Comparison of ENCODE assay signal across 8 cellular contexts in the genomic region with DNA sequence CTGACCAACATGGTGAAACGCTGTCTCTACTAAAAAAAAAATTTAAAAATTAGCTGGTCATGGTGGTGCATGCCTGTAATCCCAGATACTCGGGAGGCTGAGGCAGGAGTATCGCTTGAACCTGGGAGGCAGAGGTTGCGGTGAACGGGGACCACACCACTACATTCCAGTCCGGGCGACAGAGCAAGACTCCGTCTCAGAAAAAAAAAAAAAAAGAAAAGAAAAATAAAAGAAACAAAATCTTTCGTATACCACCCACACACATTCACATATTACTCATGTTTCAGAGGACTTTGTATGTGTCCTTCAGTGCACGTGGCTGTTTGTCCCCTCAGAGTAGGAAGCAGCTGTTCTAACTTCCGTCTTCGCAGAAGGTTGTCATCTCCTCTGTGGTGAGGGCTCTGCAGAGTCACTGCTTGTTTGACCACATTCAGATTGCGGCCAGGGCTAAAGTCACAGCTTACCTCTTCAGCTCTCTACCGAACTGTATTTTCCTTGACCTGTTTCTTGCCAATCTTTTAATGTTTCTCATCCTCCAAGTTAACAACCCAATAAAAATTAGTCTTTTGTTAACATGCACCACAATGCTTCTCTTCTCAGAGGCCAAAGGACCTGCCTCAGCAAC. TPM values are rescaled to one million over a fixed set of nuclear protein-coding genes. Genes with fewer than 3 reads are reported as not detected.
DNase-seq lines count a peak whose midpoint lies in the region; ATAC-seq and TF ChIP-seq lines count a peak whose summit lies in the region.

No MANE protein-coding gene starts in this region.

- in situ Hi-C loops in GM18951 (cut with MboI; ENCODE audit: low sequenced_read_pairs, unreplicated experiment), result no loop called here

- H3K4me1 Mint-ChIP-seq in Caco-2 (ENCODE audit: low read depth, unreplicated experiment), result no peaks in the 10 kb centered on the region

- H3K4me3 ChIP-seq in Peyer's patch (no peak overlapping the region), left lung (no peak overlapping the region), Caco-2 (ENCODE audit: low read depth, low read length) (no peak overlapping the region)

- BruUV-seq in Caco-2 (replicated peaks; lab: Mats Ljungman, UMichigan), result no TSS peak

- H3K9me3 ChIP-seq in Peyer's patch (no peaks in the 10 kb centered on the region), left lung (no peaks in the 10 kb centered on the region), Caco-2 (no peaks in the 10 kb centered on the region)

- TF ChIP-seq POLR2A in GM18951 (IDR thresholded peaks at IDR 0.05; ENCODE audit: extremely low read depth, insufficient read depth, insufficient read length) (peak; percentile 38), Peyer's patch (IDR thresholded peaks at IDR 0.05) (no peak)

- CTCF ChIA-PET in Caco-2 (lab: Charles Lee), result no interaction called here

- no peak overlapping the region for H3K4me3 Mint-ChIP-seq in Caco-2 (ENCODE audit: unreplicated experiment)

- TF ChIP-seq CTCF in Peyer's patch (IDR thresholded peaks at IDR 0.05) (no peak), left lung (IDR thresholded peaks at IDR 0.05) (no peak), Caco-2 (IDR thresholded peaks at IDR 0.05; ENCODE audit: insufficient read depth in 1 of 2, low read depth in 1 of 2, low read length in 1 of 2, severe bottlenecking in 1 of 2, unreplicated experiment in 1 of 2) (no peak)

- H3K27ac ChIP-seq in Peyer's patch, result no peak overlapping the region
- H3K27ac ChIP-seq in left lung, result no peak overlapping the region

- H3K9me3 Mint-ChIP-seq in Caco-2 (ENCODE audit: unreplicated experiment), result no peaks in the 10 kb centered on the region

- no peaks in the 10 kb centered on the region for H3K27me3 Mint-ChIP-seq in Caco-2 (ENCODE audit: insufficient read depth, unreplicated experiment)

- H3K4me1 ChIP-seq in Peyer's patch (peaks cover 0 to 5% (median 0%) of the 10 kb centered on the region in 4 donors), left lung (peaks cover 5 to 7% of the 10 kb centered on the region in 2 donors), Caco-2 (no peaks in the 10 kb centered on the region)

- intact Hi-C loops in left lung (cut with DNase I), result no loop called here
- intact Hi-C loops in Caco-2 (cut with micrococcal nuclease; ENCODE audit: unreplicated experiment), result no loop called here

- ATAC-seq in HG02840 (IDR thresholded peaks at IDR 0.05; ENCODE audit: low FRiP score, unreplicated experiment) (peak; percentile 76), left lung (peak; percentile 51)

- DNase-seq in Peyer's patch (peak in 2 of 3 donors; percentile 75 to 80), left lung (peak in 1 of 2 donors; percentile 71), NCI-H69 (lab: John Stamatoyannopoulos, UW) (no peak), Caco-2 (no peak), ecto neural progenitor cell (ENCODE audit: low spot score) (no peak), NCI-H226 (no peak)

- H3K27ac Mint-ChIP-seq in Caco-2 (ENCODE audit: unreplicated experiment), result no peak overlapping the region

- no peaks in the 10 kb centered on the region for H3K27me3 ChIP-seq in Peyer's patch
- no peaks in the 10 kb centered on the region for H3K27me3 ChIP-seq in left lung
- H3K27me3 ChIP-seq in Caco-2 (replicated peaks; ENCODE audit: control insufficient read depth, insufficient read depth, low read length), result no peaks in the 10 kb centered on the region

- H3K36me3 Mint-ChIP-seq in Caco-2 (ENCODE audit: insufficient read depth, unreplicated experiment), result no peaks in the 10 kb centered on the region

- POLR2A ChIA-PET in Caco-2 (lab: Charles Lee), result no interaction called here

- H3K36me3 ChIP-seq in Peyer's patch, result no peaks in the 10 kb centered on the region
- H3K36me3 ChIP-seq in left lung, result no peaks in the 10 kb centered on the region
- no peaks in the 10 kb centered on the region for H3K36me3 ChIP-seq in Caco-2 (ENCODE audit: control insufficient read depth, insufficient read depth, low read length)

RNA-seq across cellular contexts. Expression of a gene that starts 36.6 kb away (rescaled TPM):
- total RNA-seq in Peyer's patch, result 10 to 100 TPM; 26.8 to 69.3 (median 38.8) TPM
- 10 to 100 TPM; 29.2 to 35.9 TPM for total RNA-seq in left lung
- total RNA-seq in Caco-2 (2022), result 22.8 and 24.9 TPM in 2 replicates

Comparison
In these comparisons a context has a peak if more than half of its experiments do, and no peak if none do; other contexts are left out.
1. DNase-seq: peak in Peyer's patch (2 of 3); none in NCI-H69 (single experiment), Caco-2 (0 of 2), ecto neural progenitor cell (single experiment) and NCI-H226 (single experiment).